Comparison of ENCODE assay signal across 1 cellular context in the genomic region with DNA sequence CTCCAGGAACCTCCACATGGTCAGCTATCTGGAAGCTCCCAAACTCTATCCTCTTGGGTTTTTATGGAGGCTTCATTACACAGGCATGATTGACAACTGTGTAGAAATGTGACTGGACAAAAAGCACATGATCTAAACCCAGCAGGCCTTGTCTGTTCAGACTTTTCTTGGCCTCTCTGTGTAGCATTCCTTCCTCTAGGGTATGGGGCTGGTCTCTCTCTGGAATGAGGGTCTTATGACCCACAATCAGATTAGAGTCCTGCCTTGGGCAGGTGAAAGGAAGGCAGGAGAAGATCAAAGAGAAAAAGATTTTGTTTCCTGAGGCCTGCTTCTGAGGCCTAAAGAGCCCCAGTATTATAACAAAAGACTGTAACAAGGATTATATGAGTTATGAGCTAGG.
A peak's percentile ranks its signal among the peaks of the same experiment; 100 is the strongest.
TF ChIP-seq lines count a peak whose summit lies in the region.

No MANE protein-coding gene starts in this region.

TF ChIP-seq in HepG2, 621 proteins besides CTCF, POLR2A, EP300 and RAD21:
- TF ChIP-seq TRAFD1 (CRISPR knock-in tag; IDR thresholded peaks at IDR 0.05; ENCODE audit: borderline replicate concordance) = no peak
- TF ChIP-seq FOXA1 (IDR thresholded peaks at IDR 0.05) = no peak
- TF ChIP-seq FOXA1 (CRISPR knock-in tag; IDR thresholded peaks at IDR 0.05) = no peak
- no peak for TF ChIP-seq CHD4 (IDR thresholded peaks at IDR 0.05; ENCODE audit: borderline replicate concordance, low read length)
- TF ChIP-seq CBFB (CRISPR knock-in tag; IDR thresholded peaks at IDR 0.05) = no peak
- peak; percentile 13 for TF ChIP-seq TEAD3 (CRISPR knock-in tag; optimal IDR thresholded peaks at IDR 0.05; ENCODE audit: borderline replicate concordance)
- TF ChIP-seq PATZ1 (CRISPR knock-in tag; IDR thresholded peaks at IDR 0.05) = no peak
- TF ChIP-seq, protein P1, sequence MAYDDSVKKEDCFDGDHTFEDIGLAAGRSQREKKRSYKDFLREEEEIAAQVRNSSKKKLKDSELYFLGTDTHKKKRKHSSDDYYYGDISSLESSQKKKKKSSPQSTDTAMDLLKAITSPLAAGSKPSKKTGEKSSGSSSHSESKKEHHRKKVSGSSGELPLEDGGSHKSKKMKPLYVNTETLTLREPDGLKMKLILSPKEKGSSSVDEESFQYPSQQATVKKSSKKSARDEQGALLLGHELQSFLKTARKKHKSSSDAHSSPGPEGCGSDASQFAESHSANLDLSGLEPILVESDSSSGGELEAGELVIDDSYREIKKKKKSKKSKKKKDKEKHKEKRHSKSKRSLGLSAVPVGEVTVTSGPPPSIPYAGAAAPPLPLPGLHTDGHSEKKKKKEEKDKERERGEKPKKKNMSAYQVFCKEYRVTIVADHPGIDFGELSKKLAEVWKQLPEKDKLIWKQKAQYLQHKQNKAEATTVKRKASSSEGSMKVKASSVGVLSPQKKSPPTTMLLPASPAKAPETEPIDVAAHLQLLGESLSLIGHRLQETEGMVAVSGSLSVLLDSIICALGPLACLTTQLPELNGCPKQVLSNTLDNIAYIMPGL (CRISPR knock-in tag; IDR thresholded peaks at IDR 0.05; ENCODE audit: borderline replicate concordance in 1 of 2, low read depth in 1 of 2) = no peak
- no peak for TF ChIP-seq MTF1 (CRISPR knock-in tag; IDR thresholded peaks at IDR 0.05)
